Comparison of ENCODE assay signal across 25 cellular contexts in genomic region chr2:215019085-215019484, GRCh38.
A peak's percentile ranks its signal among the peaks of the same experiment; 100 is the strongest.
DNase-seq lines count a peak whose midpoint lies in the region; ATAC-seq and TF ChIP-seq lines count a peak whose summit lies in the region.
"Had no signal": no experiment of that assay in that cellular context is flagged by ENCODE, and none has a peak within 500 bp of the region (broad histone marks: within the 10 kb centered on the region; RNA-seq: fewer than 3 reads in every experiment).

No MANE protein-coding gene starts in this region.

- H4K20me1 ChIP-seq in neural progenitor cell (ENCODE audit: low read depth): no peaks in the 10 kb centered on the region

- no peaks in the 10 kb centered on the region for H3K27me3 ChIP-seq in neural progenitor cell
- H3K27me3 ChIP-seq: esophagus muscularis mucosa, Peyer's patch, tibial nerve had no signal

- H3K9me3 ChIP-seq in neural progenitor cell (ENCODE audit: low read depth): no peaks in the 10 kb centered on the region
- H3K9me3 ChIP-seq: esophagus muscularis mucosa, Peyer's patch, tibial nerve had no signal

- DNase-seq in neural progenitor cell (ENCODE audit: low spot score) (no peak), SHP77 (lab: John Stamatoyannopoulos, UW) (no peak), Right ventricle myocardium superior (no peak), glomerular visceral epithelial cell (ENCODE audit: extremely low spot score) (no peak), DMS153 (lab: John Stamatoyannopoulos, UW) (no peak)
- DNase-seq: activated B cell treated with CpG ODN at 0.5 μM for 24 hours; activated CD8-positive, alpha-beta T cell treated with anti-CD3 and anti-CD28 coated beads, Interleukin-2, amount 10 ng/mL, durations not matched to agents 7 days and 5 days; activated T-cell treated with anti-CD3 and anti-CD28 coated beads, Interleukin-2, amount 50 U/mL, for 4 hours; effector CD8-positive, alpha-beta T cell; HCEC 1CT; KBM-7; natural killer cell; NCI-H187 treated with DMSO at 0.1 percent for 48 hours; NCI-H226; Peyer's patch; T-helper 9 cell had no signal

- no peaks in the 10 kb centered on the region for H3F3A ChIP-seq in neural progenitor cell (ENCODE audit: low read depth)

- no peaks in the 10 kb centered on the region for H3K27me3 Mint-ChIP-seq in neural progenitor cell (ENCODE audit: insufficient read depth, low read depth)
- H3K27me3 Mint-ChIP-seq: activated B cell treated with CpG ODN at 0.5 μM for 24 hours; stimulated activated naive CD8-positive, alpha-beta T cell treated with anti-CD3 and anti-CD28 coated beads, Interleukin-15, Interleukin-2, amounts not matched to agents 100 ng/mL and 50 ng/mL, for 24 hours had no signal

- H3K36me3 ChIP-seq in neural progenitor cell: no peaks in the 10 kb centered on the region
- H3K36me3 ChIP-seq: esophagus muscularis mucosa, Peyer's patch, tibial nerve had no signal

- no peaks in the 10 kb centered on the region for H3K79me2 ChIP-seq in neural progenitor cell (ENCODE audit: low read depth)

- no peak overlapping the region for H3K4me2 ChIP-seq in neural progenitor cell

- no peak overlapping the region for H3K4me3 Mint-ChIP-seq in neural progenitor cell
- H3K4me3 Mint-ChIP-seq: activated B cell treated with CpG ODN at 0.5 μM for 24 hours; activated CD8-positive, alpha-beta T cell treated with anti-CD3 and anti-CD28 coated beads, Interleukin-2, amount 10 ng/mL, durations not matched to agents 7 days and 5 days; activated naive CD8-positive, alpha-beta T cell; activated T-cell treated with anti-CD3 and anti-CD28 coated beads, Interleukin-2, amount 50 U/mL, for 4 hours; memory B cell; natural killer cell; stimulated activated naive CD8-positive, alpha-beta T cell treated with anti-CD3 and anti-CD28 coated beads, Interleukin-15, Interleukin-2, amounts not matched to agents 100 ng/mL and 50 ng/mL, for 24 hours had no signal

- peak overlapping the region; percentile 27 for H2AFZ ChIP-seq in neural progenitor cell (replicated peaks)

- intact Hi-C loops in Right ventricle myocardium superior (cut with DNase I): no loop called here

- no peak overlapping the region for H3K4me3 ChIP-seq in neural progenitor cell
- H3K4me3 ChIP-seq: esophagus muscularis mucosa, Peyer's patch, SK-N-MC, tibial nerve had no signal

- H3K9ac ChIP-seq in neural progenitor cell: no peak overlapping the region

- ATAC-seq in GM19023 (IDR thresholded peaks at IDR 0.05; ENCODE audit: unreplicated experiment) (peak; percentile 44), GM21717 (IDR thresholded peaks at IDR 0.05; ENCODE audit: unreplicated experiment) (peak; percentile 39), HG03095 (IDR thresholded peaks at IDR 0.05; ENCODE audit: unreplicated experiment) (peak; percentile 47), Right ventricle myocardium superior (ENCODE audit: poor library complexity) (no peak)
- ATAC-seq: activated CD8-positive, alpha-beta T cell treated with anti-CD3 and anti-CD28 coated beads, Interleukin-2, amount 10 ng/mL, durations not matched to agents 7 days and 5 days; activated T-cell treated with anti-CD3 and anti-CD28 coated beads, Interleukin-2, amount 50 U/mL, for 4 hours; natural killer cell had no signal

- H3K36me3 Mint-ChIP-seq in neural progenitor cell: peaks cover 2% of the 10 kb centered on the region
- H3K36me3 Mint-ChIP-seq: activated naive CD8-positive, alpha-beta T cell; memory B cell; natural killer cell had no signal

- H3K27ac Mint-ChIP-seq in neural progenitor cell: no peak overlapping the region
- H3K27ac Mint-ChIP-seq: activated B cell treated with CpG ODN at 0.5 μM for 24 hours; activated CD8-positive, alpha-beta T cell treated with anti-CD3 and anti-CD28 coated beads, Interleukin-2, amount 10 ng/mL, durations not matched to agents 7 days and 5 days; activated naive CD8-positive, alpha-beta T cell; memory B cell; natural killer cell; stimulated activated naive CD8-positive, alpha-beta T cell treated with anti-CD3 and anti-CD28 coated beads, Interleukin-15, Interleukin-2, amounts not matched to agents 100 ng/mL and 50 ng/mL, for 24 hours had no signal

- no peaks in the 10 kb centered on the region for H3K4me1 ChIP-seq in neural progenitor cell
- H3K4me1 ChIP-seq: esophagus muscularis mucosa, Peyer's patch, tibial nerve had no signal

- peaks cover 12% of the 10 kb centered on the region for H3K4me1 Mint-ChIP-seq in neural progenitor cell
- H3K4me1 Mint-ChIP-seq: natural killer cell had no signal

- TF ChIP-seq CTCF in neural progenitor cell (IDR thresholded peaks at IDR 0.05): no peak

- H3K27ac ChIP-seq in neural progenitor cell: no peak overlapping the region
- H3K27ac ChIP-seq: esophagus muscularis mucosa, Peyer's patch, SK-N-MC, tibial nerve had no signal

- peaks cover 3% of the 10 kb centered on the region for H3K9me3 Mint-ChIP-seq in neural progenitor cell
- H3K9me3 Mint-ChIP-seq: activated B cell treated with CpG ODN at 0.5 μM for 24 hours; memory B cell; natural killer cell; stimulated activated naive CD8-positive, alpha-beta T cell treated with anti-CD3 and anti-CD28 coated beads, Interleukin-15, Interleukin-2, amounts not matched to agents 100 ng/mL and 50 ng/mL, for 24 hours had no signal
